8 cellular contexts compared by ENCODE assay signal in genomic region chr17:77325537-77325825, GRCh38.
DNase-seq lines count a peak whose midpoint lies in the region; ATAC-seq, FAIRE-seq and TF ChIP-seq lines count a peak whose summit lies in the region.

No MANE protein-coding gene starts in this region.

- H3K9me3 ChIP-seq in esophagus muscularis mucosa (no peaks in the 10 kb centered on the region), thoracic aorta (no peaks in the 10 kb centered on the region)

- DNase-seq in esophagus muscularis mucosa (ENCODE audit: extremely low spot score) (no peak), thoracic aorta (ENCODE audit: low spot score) (no peak), NCI-H510A (lab: John Stamatoyannopoulos, UW) (no peak), RCC 7860 (ENCODE audit: low spot score) (no peak), Kasumi-1 (lab: John Stamatoyannopoulos, UW) (no peak)

- WGBS in esophagus muscularis mucosa: 67% methylated on average over 1 of the region's 7 CpGs

- no peak for FAIRE-seq in RCC 7860 (lab: Jason Lieb, UNC)

- H3K27me3 ChIP-seq in esophagus muscularis mucosa (no peaks in the 10 kb centered on the region), thoracic aorta (replicated peaks; ENCODE audit: insufficient read depth) (no peaks in the 10 kb centered on the region)

- ATAC-seq in GM19035 (IDR thresholded peaks at IDR 0.05; ENCODE audit: unreplicated experiment): peak; percentile 3
- peak; percentile 9 for ATAC-seq in HG03378 (IDR thresholded peaks at IDR 0.05; ENCODE audit: unreplicated experiment)
- no peak for ATAC-seq in thoracic aorta (ENCODE audit: insufficient number of reproducible peaks, low FRiP score, low read depth)

- H3K4me1 ChIP-seq in esophagus muscularis mucosa: peaks cover 36 to 83% (median 71%) of the 10 kb centered on the region in 4 donors
- H3K4me1 ChIP-seq in thoracic aorta (ENCODE audit: control insufficient read depth in 1 of 2, low read depth in 2 of 2): peaks cover 40 to 52% of the 10 kb centered on the region in 2 donors

- H3K36me3 ChIP-seq in esophagus muscularis mucosa (no peaks in the 10 kb centered on the region), thoracic aorta (no peaks in the 10 kb centered on the region)

- TF ChIP-seq POLR2A in esophagus muscularis mucosa (IDR thresholded peaks at IDR 0.05; ENCODE audit: low read depth): no peak

- intact Hi-C loops in esophagus muscularis mucosa (cut with DNase I): no loop called here

- H3K27ac ChIP-seq in 22Rv1 (0 out of 2 replicates have a peak overlapping the region, but pooled peaks have one; percentile 12), esophagus muscularis mucosa (replicated peaks in 1 of 4) (peak overlapping the region; percentile 90 to 96 (median 92)), thoracic aorta (peak overlapping the region; percentile 96 to 98)

- H3K4me3 ChIP-seq in esophagus muscularis mucosa (no peak overlapping the region), thoracic aorta (no peak overlapping the region)

- TF ChIP-seq CTCF in 22Rv1 (IDR thresholded peaks at IDR 0.05) (no peak), esophagus muscularis mucosa (IDR thresholded peaks at IDR 0.05) (no peak), thoracic aorta (IDR thresholded peaks at IDR 0.05) (no peak)

- no peak for TF ChIP-seq EP300 in esophagus muscularis mucosa (IDR thresholded peaks at IDR 0.05)

Comparison
In these comparisons a context has a peak if more than half of its experiments do, and no peak if none do; other contexts are left out.
1. H3K27ac ChIP-seq: peak in every context shown above with its lines; median percentile 97 in thoracic aorta; 92 in esophagus muscularis mucosa; 12 in 22Rv1.